1 cellular context compared by ENCODE assay signal in the genomic region with DNA sequence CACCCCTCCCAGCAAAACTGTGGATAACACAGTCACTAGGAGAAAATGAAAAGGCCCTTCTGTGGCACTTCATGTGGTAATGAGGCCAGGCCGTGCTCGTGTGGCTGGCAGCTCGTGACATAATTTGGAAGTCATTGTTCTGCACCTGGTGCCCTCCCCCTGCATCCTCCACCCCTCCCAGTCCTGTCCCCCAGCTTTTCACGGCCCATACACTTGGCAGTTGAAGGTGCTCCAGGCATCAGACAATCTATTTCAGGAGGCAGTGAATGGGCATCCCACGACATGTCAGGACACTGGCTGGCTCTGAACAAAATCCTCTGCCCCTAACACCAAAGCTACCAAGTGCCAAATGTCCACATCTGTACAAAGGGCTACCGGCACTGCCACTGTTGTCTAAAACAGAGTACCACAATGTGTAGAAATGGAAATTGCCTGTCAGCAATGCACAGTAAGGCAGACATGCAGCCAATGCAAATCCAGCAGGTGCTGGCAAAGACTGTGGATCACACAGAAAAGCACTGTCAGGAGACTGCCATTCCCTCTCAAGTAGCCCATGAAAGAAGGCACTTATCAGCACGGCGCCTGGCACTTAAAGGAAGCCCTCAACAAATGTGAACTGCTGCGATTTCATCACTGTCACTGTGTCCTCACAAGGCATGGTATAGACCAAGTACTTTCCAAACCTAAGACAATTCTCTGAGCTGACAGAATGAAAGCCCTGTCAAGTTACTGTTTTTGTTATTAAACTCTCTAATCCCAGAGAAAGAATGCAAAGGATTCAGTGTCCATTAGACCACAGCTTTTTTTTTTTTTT.
A peak's percentile ranks its signal among the peaks of the same experiment; 100 is the strongest.
TF ChIP-seq lines count a peak whose summit lies in the region.

No MANE protein-coding gene starts in this region.

TF ChIP-seq in HEK293, 187 proteins besides CTCF, POLR2A, EP300 and RAD21 (continued from another document):
- no peak for TF ChIP-seq ZNF280C (tag by site-specific recombination; IDR thresholded peaks at IDR 0.05)
- TF ChIP-seq, protein P1, sequence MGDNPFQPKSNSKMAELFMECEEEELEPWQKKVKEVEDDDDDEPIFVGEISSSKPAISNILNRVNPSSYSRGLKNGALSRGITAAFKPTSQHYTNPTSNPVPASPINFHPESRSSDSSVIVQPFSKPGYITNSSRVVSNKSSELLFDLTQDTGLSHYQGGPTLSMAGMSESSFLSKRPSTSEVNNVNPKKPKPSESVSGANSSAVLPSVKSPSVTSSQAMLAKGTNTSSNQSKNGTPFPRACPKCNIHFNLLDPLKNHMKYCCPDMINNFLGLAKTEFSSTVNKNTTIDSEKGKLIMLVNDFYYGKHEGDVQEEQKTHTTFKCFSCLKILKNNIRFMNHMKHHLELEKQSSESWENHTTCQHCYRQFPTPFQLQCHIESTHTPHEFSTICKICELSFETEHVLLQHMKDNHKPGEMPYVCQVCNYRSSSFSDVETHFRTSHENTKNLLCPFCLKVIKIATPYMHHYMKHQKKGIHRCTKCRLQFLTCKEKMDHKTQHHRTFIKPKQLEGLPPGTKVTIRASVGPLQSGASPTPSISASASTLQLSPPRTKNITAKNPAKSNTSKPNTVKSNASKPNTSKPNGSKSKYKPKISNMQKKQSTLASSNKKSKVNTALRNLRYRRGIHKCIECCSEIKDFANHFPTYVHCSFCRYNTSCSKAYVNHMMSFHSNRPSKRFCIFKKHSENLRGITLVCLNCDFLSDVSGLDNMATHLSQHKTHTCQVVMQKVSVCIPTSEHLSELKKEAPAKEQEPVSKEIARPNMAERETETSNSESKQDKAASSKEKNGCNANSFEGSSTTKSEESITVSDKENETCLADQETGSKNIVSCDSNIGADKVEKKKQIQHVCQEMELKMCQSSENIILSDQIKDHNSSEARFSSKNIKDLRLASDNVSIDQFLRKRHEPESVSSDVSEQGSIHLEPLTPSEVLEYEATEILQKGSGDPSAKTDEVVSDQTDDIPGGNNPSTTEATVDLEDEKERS (tag by site-specific recombination; IDR thresholded peaks at IDR 0.05): no peak
- no peak for TF ChIP-seq ZNF626 (tag by site-specific recombination; IDR thresholded peaks at IDR 0.05)
- no peak for TF ChIP-seq ZNF423 (tag by site-specific recombination; IDR thresholded peaks at IDR 0.05)
- TF ChIP-seq ZNF335 (tag by site-specific recombination; conservative IDR thresholded peaks at IDR 0.05): peak; percentile 79
- no peak for TF ChIP-seq ZNF175 (tag by site-specific recombination; IDR thresholded peaks at IDR 0.05)
- no peak for TF ChIP-seq ZNF133 (tag by site-specific recombination; IDR thresholded peaks at IDR 0.05)
- TF ChIP-seq ZNF302 (tag by site-specific recombination; IDR thresholded peaks at IDR 0.05; ENCODE audit: low read depth): no peak
- no peak for TF ChIP-seq ZNF621 (tag by site-specific recombination; IDR thresholded peaks at IDR 0.05)
- TF ChIP-seq IKZF3 (tag by site-specific recombination; IDR thresholded peaks at IDR 0.05): 0 out of 2 replicates have a peak, but pooled peaks have one; percentile 5
- TF ChIP-seq ZNF138 (tag by site-specific recombination; IDR thresholded peaks at IDR 0.05; ENCODE audit: borderline replicate concordance): no peak
- TF ChIP-seq INSM2 (tag by site-specific recombination; IDR thresholded peaks at IDR 0.05): no peak
- no peak for TF ChIP-seq ZBTB8A (tag by site-specific recombination; IDR thresholded peaks at IDR 0.05)
- TF ChIP-seq FEZF1 (tag by site-specific recombination; IDR thresholded peaks at IDR 0.05): peak; percentile 20
- TF ChIP-seq KLF9 (tag by site-specific recombination; IDR thresholded peaks at IDR 0.05; ENCODE audit: low read depth): no peak
- no peak for TF ChIP-seq ZNF223 (tag by site-specific recombination; IDR thresholded peaks at IDR 0.05)
- peak; percentile 21 for TF ChIP-seq ZBTB26 (tag by site-specific recombination; optimal IDR thresholded peaks at IDR 0.05)
- TF ChIP-seq PRDM2 (tag by site-specific recombination; IDR thresholded peaks at IDR 0.05; ENCODE audit: borderline replicate concordance): no peak
- TF ChIP-seq, protein P2, sequence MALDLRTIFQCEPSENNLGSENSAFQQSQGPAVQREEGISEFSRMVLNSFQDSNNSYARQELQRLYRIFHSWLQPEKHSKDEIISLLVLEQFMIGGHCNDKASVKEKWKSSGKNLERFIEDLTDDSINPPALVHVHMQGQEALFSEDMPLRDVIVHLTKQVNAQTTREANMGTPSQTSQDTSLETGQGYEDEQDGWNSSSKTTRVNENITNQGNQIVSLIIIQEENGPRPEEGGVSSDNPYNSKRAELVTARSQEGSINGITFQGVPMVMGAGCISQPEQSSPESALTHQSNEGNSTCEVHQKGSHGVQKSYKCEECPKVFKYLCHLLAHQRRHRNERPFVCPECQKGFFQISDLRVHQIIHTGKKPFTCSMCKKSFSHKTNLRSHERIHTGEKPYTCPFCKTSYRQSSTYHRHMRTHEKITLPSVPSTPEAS (tag by site-specific recombination; IDR thresholded peaks at IDR 0.05): no peak
- no peak for TF ChIP-seq ZNF155 (tag by site-specific recombination; IDR thresholded peaks at IDR 0.05)
- TF ChIP-seq KLF7 (tag by site-specific recombination; IDR thresholded peaks at IDR 0.05; ENCODE audit: borderline replicate concordance): no peak
- no peak for TF ChIP-seq ZNF449 (tag by site-specific recombination; IDR thresholded peaks at IDR 0.05)
- no peak for TF ChIP-seq ZNF707 (tag by site-specific recombination; IDR thresholded peaks at IDR 0.05)
- no peak for TF ChIP-seq ZNF768 (tag by site-specific recombination; IDR thresholded peaks at IDR 0.05)
